1 cellular context compared by ENCODE assay signal in genomic region chr2:17107875-17108274, GRCh38.
TF ChIP-seq lines count a peak whose summit lies in the region.

No MANE protein-coding gene starts in this region.

TF ChIP-seq in HEK293, 187 proteins besides CTCF, POLR2A, EP300 and RAD21 (continued from another document):
- TF ChIP-seq ZNF148 (tag by site-specific recombination; IDR thresholded peaks at IDR 0.05; ENCODE audit: borderline replicate concordance) (no peak), PBX3 (CRISPR knock-in tag; IDR thresholded peaks at IDR 0.05) (no peak)
- TF ChIP-seq, protein P1, sequence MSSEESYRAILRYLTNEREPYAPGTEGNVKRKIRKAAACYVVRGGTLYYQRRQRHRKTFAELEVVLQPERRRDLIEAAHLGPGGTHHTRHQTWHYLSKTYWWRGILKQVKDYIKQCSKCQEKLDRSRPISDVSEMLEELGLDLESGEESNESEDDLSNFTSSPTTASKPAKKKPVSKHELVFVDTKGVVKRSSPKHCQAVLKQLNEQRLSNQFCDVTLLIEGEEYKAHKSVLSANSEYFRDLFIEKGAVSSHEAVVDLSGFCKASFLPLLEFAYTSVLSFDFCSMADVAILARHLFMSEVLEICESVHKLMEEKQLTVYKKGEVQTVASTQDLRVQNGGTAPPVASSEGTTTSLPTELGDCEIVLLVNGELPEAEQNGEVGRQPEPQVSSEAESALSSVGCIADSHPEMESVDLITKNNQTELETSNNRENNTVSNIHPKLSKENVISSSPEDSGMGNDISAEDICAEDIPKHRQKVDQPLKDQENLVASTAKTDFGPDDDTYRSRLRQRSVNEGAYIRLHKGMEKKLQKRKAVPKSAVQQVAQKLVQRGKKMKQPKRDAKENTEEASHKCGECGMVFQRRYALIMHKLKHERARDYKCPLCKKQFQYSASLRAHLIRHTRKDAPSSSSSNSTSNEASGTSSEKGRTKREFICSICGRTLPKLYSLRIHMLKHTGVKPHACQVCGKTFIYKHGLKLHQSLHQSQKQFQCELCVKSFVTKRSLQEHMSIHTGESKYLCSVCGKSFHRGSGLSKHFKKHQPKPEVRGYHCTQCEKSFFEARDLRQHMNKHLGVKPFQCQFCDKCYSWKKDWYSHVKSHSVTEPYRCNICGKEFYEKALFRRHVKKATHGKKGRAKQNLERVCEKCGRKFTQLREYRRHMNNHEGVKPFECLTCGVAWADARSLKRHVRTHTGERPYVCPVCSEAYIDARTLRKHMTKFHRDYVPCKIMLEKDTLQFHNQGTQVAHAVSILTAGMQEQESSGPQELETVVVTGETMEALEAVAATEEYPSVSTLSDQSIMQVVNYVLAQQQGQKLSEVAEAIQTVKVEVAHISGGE (tag by site-specific recombination; conservative IDR thresholded peaks at IDR 0.05; ENCODE audit: low read depth): no peak
